ENCODE assay signal across 9 cellular contexts in genomic region chr19:30426864-30427263, GRCh38. TPM values are rescaled to one million over a fixed set of nuclear protein-coding genes. Genes with fewer than 3 reads are reported as not detected.
"Had no signal": no experiment of that assay in that cellular context is flagged by ENCODE, and none has a peak within 500 bp of the region (broad histone marks: within the 10 kb centered on the region; RNA-seq: fewer than 3 reads in every experiment).

No MANE protein-coding gene starts in this region.

- H3K4me3 ChIP-seq: GM23248, HAP-1 had no signal

- H2AFZ ChIP-seq: GM23248 had no signal

- DNase-seq: GM23248, GOT3, H7, KG1 had no signal

- H3K27ac ChIP-seq: GM23248 had no signal

- H3K9ac ChIP-seq: GM23248 had no signal

- H3K9me3 ChIP-seq: HAP-1 had no signal

- FAIRE-seq: HTR-8/SVneo had no signal

- ATAC-seq: HCT116 had no signal

- H3K4me1 ChIP-seq: HAP-1 had no signal

- H3K36me3 ChIP-seq: HAP-1 had no signal

RNA-seq across cellular contexts. Expression of gene ZNF536, which starts 54.7 kb away (rescaled TPM):
- total RNA-seq: HT-29 had no signal
- polyA plus RNA-seq: IgD-negative memory B cell had no signal
